ENCODE assay signal across 10 cellular contexts in genomic region chr17:39737331-39737760, GRCh38. TPM values are rescaled to one million over a fixed set of nuclear protein-coding genes. Genes with fewer than 3 reads are reported as not detected.
A peak's percentile ranks its signal among the peaks of the same experiment; 100 is the strongest.
DNase-seq lines count a peak whose midpoint lies in the region; TF ChIP-seq lines count a peak whose summit lies in the region.
"Had no signal": no experiment of that assay in that cellular context is flagged by ENCODE, and none has a peak within 500 bp of the region (broad histone marks: within the 10 kb centered on the region; RNA-seq: fewer than 3 reads in every experiment).

No MANE protein-coding gene starts in this region.

- H3K23ac ChIP-seq in trophoblast cell (ENCODE audit: low read length): no peak overlapping the region

- H3K14ac ChIP-seq in trophoblast cell (ENCODE audit: low read length): no peak overlapping the region

- DNase-seq in RWPE1 (ENCODE audit: low spot score) (no peak), trophoblast cell (no peak), NCI-H748 treated with DMSO at 0.1 percent for 48 hours (lab: John Stamatoyannopoulos, UW) (no peak), NCI-H1417 (lab: John Stamatoyannopoulos, UW) (no peak), amygdala (lab: John Stamatoyannopoulos, UW) (no peak), HK-2 (ENCODE audit: unreplicated experiment) (no peak)
- DNase-seq: activated CD4-positive, alpha-beta T cell treated with anti-CD3 and anti-CD28 coated beads, Interleukin-2, amount 50 U/mL, for 48 hours; CD4-positive, alpha-beta memory T cell had no signal

- no peak for TF ChIP-seq CTCF in RWPE1 (conservative IDR thresholded peaks at IDR 0.05; ENCODE audit: low read depth)

- no CpG with 5 or more reads among the region's 11 CpGs for WGBS in trophoblast cell (ENCODE audit: extremely low coverage, insufficient coverage, insufficient read length)

- H3K4ac ChIP-seq in trophoblast cell (ENCODE audit: low read depth, low read length): no peak overlapping the region

- CTCF ChIA-PET in RWPE1 (lab: Yijun Ruan, JAX): interaction anchor here (0.5 kb wide), 1 partner anchor 15 kb away, joined by 4 read pairs; no protein-coding TSS in a partner anchor

- no peak overlapping the region for H2AFZ ChIP-seq in trophoblast cell (ENCODE audit: insufficient read depth, low read length, poor library complexity)

- no peak overlapping the region for H4K12ac ChIP-seq in trophoblast cell (ENCODE audit: low read depth, low read length)

- no peak overlapping the region for H4K91ac ChIP-seq in trophoblast cell (ENCODE audit: low read depth, low read length)

- H3K27me3 ChIP-seq in trophoblast cell (ENCODE audit: insufficient read depth, low read length): no peaks in the 10 kb centered on the region

- POLR2A ChIA-PET in RWPE1 (lab: Yijun Ruan, JAX; ENCODE audit: low non-redundant PET): no interaction called here

- no peak overlapping the region for H2BK12ac ChIP-seq in trophoblast cell (ENCODE audit: low read length)

- H3K79me2 ChIP-seq in trophoblast cell (ENCODE audit: control insufficient read depth, insufficient read depth, low read length, poor library complexity): peaks cover 8% of the 10 kb centered on the region

- peak overlapping the region; percentile 85 for H3K4me2 ChIP-seq in trophoblast cell (ENCODE audit: low read length)

- H4K8ac ChIP-seq in trophoblast cell (ENCODE audit: low read depth, low read length): no peak overlapping the region

- H2BK120ac ChIP-seq in trophoblast cell (ENCODE audit: insufficient read depth, low read length, poor library complexity): no peak overlapping the region

- H3K9ac ChIP-seq in ES-I3 (ENCODE audit: low read depth, low read length) (peak overlapping the region; percentile 98; the same call in 1 of the 2 replicates), trophoblast cell (ENCODE audit: low read length) (no peak overlapping the region)

- no peak overlapping the region for H2BK5ac ChIP-seq in trophoblast cell (ENCODE audit: low read depth, low read length, poor library complexity)

- H3K9me3 ChIP-seq in ES-I3 (ENCODE audit: control insufficient read depth, insufficient read depth, low read length) (no peaks in the 10 kb centered on the region), iPS-18c (ENCODE audit: control insufficient read depth, insufficient read depth, low read length) (no peaks in the 10 kb centered on the region), trophoblast cell (ENCODE audit: insufficient read depth, low read depth, low read length) (no peaks in the 10 kb centered on the region)

- H3K4me3 ChIP-seq in iPS-18c (ENCODE audit: insufficient read depth, low read depth, low read length) (peak overlapping the region; percentile 60), trophoblast cell (ENCODE audit: low read depth, low read length) (peak overlapping the region; percentile 57)

- H3K36me3 ChIP-seq in ES-I3 (ENCODE audit: insufficient read depth, low read length) (no peaks in the 10 kb centered on the region), trophoblast cell (ENCODE audit: control insufficient read depth in 1 of 2, insufficient read depth in 2 of 2, low read length in 2 of 2) (peaks cover 0 to 3% of the 10 kb centered on the region in 2 experiments)

- H3K4me1 ChIP-seq in ES-I3 (ENCODE audit: insufficient read depth, low read length) (peaks cover 15% of the 10 kb centered on the region; the same call in 1 of the 2 replicates), trophoblast cell (ENCODE audit: control insufficient read depth in 1 of 2, insufficient read depth in 2 of 2, low read length in 2 of 2) (peaks cover 12 to 28% of the 10 kb centered on the region in 2 experiments)

- H2AK5ac ChIP-seq in trophoblast cell (ENCODE audit: low read length): no peak overlapping the region

- peak overlapping the region; percentile 95 for H3K27ac ChIP-seq in RWPE1
- no peak overlapping the region for H3K27ac ChIP-seq in trophoblast cell (ENCODE audit: low read depth, low read length)

- H3K18ac ChIP-seq in trophoblast cell (ENCODE audit: low read length): no peak overlapping the region

- peaks cover 18% of the 10 kb centered on the region for H3K79me1 ChIP-seq in trophoblast cell (ENCODE audit: low read length)

RNA-seq across cellular contexts. Expression of gene GRB7, which starts 0.4 kb away (rescaled TPM):
- 28.4 and 29.4 TPM in 2 replicates for polyA plus RNA-seq in trophoblast cell (2013)
- polyA plus RNA-seq: CD4-positive, alpha-beta memory T cell had no signal

RNA-seq across cellular contexts. Expression of gene MIEN1, which starts 7.0 kb away (rescaled TPM):
- polyA plus RNA-seq in trophoblast cell (2013): 44.1 and 45.7 TPM in 2 replicates

RNA-seq across cellular contexts. Expression of gene ERBB2, which starts 37.5 kb away (rescaled TPM):
- polyA plus RNA-seq in trophoblast cell (2013): 30.7 and 30.9 TPM in 2 replicates

RNA-seq across cellular contexts. Expression of gene PGAP3, which starts 49.5 kb away (rescaled TPM):
- 3.7 and 4.3 TPM in 2 replicates for polyA plus RNA-seq in trophoblast cell (2013)
